17 cellular contexts compared by ENCODE assay signal in genomic region chr2:72921866-72922265, GRCh38. TPM values are rescaled to one million over a fixed set of nuclear protein-coding genes. Genes with fewer than 3 reads are reported as not detected.
"Had no signal": no experiment of that assay in that cellular context is flagged by ENCODE, and none has a peak within 500 bp of the region (broad histone marks: within the 10 kb centered on the region; RNA-seq: fewer than 3 reads in every experiment).

No MANE protein-coding gene starts in this region.

- H3K27ac ChIP-seq: brain microvascular endothelial cell, hepatocyte, parathyroid adenoma, skin epidermis, tibial artery, vagina had no signal

- H3K27ac Mint-ChIP-seq: activated B cell treated with CpG ODN at 0.5 μM for 24 hours; activated naive CD4-positive, alpha-beta T cell treated with anti-CD3 and anti-CD28 coated beads, Interleukin-2, amount 50 U/mL, for 72 hours; activated T-helper 1 cell treated with anti-CD3 and anti-CD28 coated beads, Interleukin-12 subunit alpha, Interleukin-12 subunit beta, Interleukin-2, Interleukin-4 antibody, amounts not matched to agents 30 ng/mL and 10 ng/mL and 1 ng/mL, durations not matched to agents 14 hours and 24 hours and 36 hours; dendritic cell treated with granulocyte-macrophage colony-stimulating factor and Interleukin-4, amounts not matched to agents 40 ng/mL and 50 ng/mL, for 4 days had no signal

- H3K4me2 ChIP-seq: hepatocyte had no signal

- H3K4me3 ChIP-seq: hepatocyte, skin epidermis, tibial artery, vagina had no signal

- H3K4me3 Mint-ChIP-seq: activated B cell treated with CpG ODN at 0.5 μM for 24 hours; activated T-helper 1 cell treated with anti-CD3 and anti-CD28 coated beads, Interleukin-12 subunit alpha, Interleukin-12 subunit beta, Interleukin-2, Interleukin-4 antibody, amounts not matched to agents 30 ng/mL and 10 ng/mL and 1 ng/mL, durations not matched to agents 14 hours and 24 hours and 36 hours; dendritic cell treated with granulocyte-macrophage colony-stimulating factor and Interleukin-4, amounts not matched to agents 40 ng/mL and 50 ng/mL, for 4 days had no signal

- H3K36me3 ChIP-seq: brain microvascular endothelial cell, tibial artery, vagina had no signal

- DNase-seq: activated B cell treated with CpG ODN at 0.5 μM for 24 hours; activated CD4-positive, alpha-beta T cell treated with anti-CD3 and anti-CD28 coated beads, Interleukin-2, amount 50 U/mL, for 1 hour; amygdala; brain microvascular endothelial cell; cerebellar nuclear complex; kidney glomerular epithelial cell; retina; stimulated activated CD4-positive, alpha-beta T cell treated with anti-CD3 and anti-CD28 coated beads, Interleukin-4, amount 100 ng/mL, for 4 hours; T-helper 2 cell had no signal

- H3K9me3 ChIP-seq: tibial artery, vagina had no signal

- H2AFZ ChIP-seq: hepatocyte, parathyroid adenoma had no signal

- H3K9me3 Mint-ChIP-seq: activated B cell treated with CpG ODN at 0.5 μM for 24 hours; activated naive CD4-positive, alpha-beta T cell treated with anti-CD3 and anti-CD28 coated beads, Interleukin-2, amount 50 U/mL, for 72 hours; activated T-helper 1 cell treated with anti-CD3 and anti-CD28 coated beads, Interleukin-12 subunit alpha, Interleukin-12 subunit beta, Interleukin-2, Interleukin-4 antibody, amounts not matched to agents 30 ng/mL and 10 ng/mL and 1 ng/mL, durations not matched to agents 14 hours and 24 hours and 36 hours; dendritic cell treated with granulocyte-macrophage colony-stimulating factor and Interleukin-4, amounts not matched to agents 40 ng/mL and 50 ng/mL, for 4 days had no signal

- H3K4me1 ChIP-seq: parathyroid adenoma had no signal

- H3K79me2 ChIP-seq: hepatocyte, parathyroid adenoma had no signal

- H3K36me3 Mint-ChIP-seq: activated naive CD4-positive, alpha-beta T cell treated with anti-CD3 and anti-CD28 coated beads, Interleukin-2, amount 50 U/mL, for 72 hours had no signal

RNA-seq across cellular contexts. Expression of gene EMX1, which starts 4.5 kb away (rescaled TPM):
- total RNA-seq: activated naive CD4-positive, alpha-beta T cell treated with anti-CD3 and anti-CD28 coated beads, Interleukin-2, amount 50 U/mL, for 72 hours; activated T-helper 1 cell treated with anti-CD3 and anti-CD28 coated beads, Interleukin-12 subunit alpha, Interleukin-12 subunit beta, Interleukin-2, Interleukin-4 antibody, amounts not matched to agents 30 ng/mL and 10 ng/mL and 1 ng/mL, durations not matched to agents 14 hours and 24 hours and 36 hours; vagina had no signal
